In the genomic region with DNA sequence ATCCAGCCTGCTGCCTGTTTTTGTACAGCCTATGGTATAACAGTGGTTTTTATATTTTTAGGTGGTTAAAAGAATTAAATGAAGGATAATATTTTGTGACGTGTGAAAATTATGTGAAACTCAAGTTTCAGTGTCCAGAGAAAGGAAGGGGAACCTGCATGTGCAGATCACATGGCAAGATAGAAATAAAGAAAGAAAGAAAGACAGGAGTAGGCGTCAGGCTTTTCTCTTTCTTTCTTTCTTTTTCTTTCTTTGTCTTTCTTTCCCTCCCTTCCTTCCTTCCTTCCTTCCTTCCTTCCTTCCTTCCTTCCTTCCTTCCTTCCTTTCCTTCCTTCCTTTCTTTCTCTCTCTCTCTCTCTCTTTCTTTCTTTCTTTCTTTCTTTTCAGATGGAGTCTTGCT, we compare ENCODE assay signal across 22 cellular contexts.
"Had no signal": no experiment of that assay in that cellular context is flagged by ENCODE, and none has a peak within 500 bp of the region (broad histone marks: within the 10 kb centered on the region; RNA-seq: fewer than 3 reads in every experiment).

No MANE protein-coding gene starts in this region.

- H3K36me3 ChIP-seq: ascending aorta, breast epithelium, gastroesophageal sphincter, heart left ventricle, left ventricle myocardium inferior, right atrium auricular region, transverse colon, vagina had no signal

- H3K27ac ChIP-seq: ascending aorta, breast epithelium, coronary artery, gastroesophageal sphincter, heart left ventricle, left ventricle myocardium inferior, right atrium auricular region, transverse colon, vagina, VCaP had no signal

- H3K9me3 Mint-ChIP-seq: T-helper 1 cell treated with Interleukin-12 subunit alpha and Interleukin-12 subunit beta and Interleukin-4 antibody, amounts not matched to agents 30 μg/mL and 1 μg/mL, for 36 hours had no signal

- H3K27me3 ChIP-seq: ascending aorta, gastroesophageal sphincter, heart left ventricle, right atrium auricular region, transverse colon, vagina had no signal

- DNase-seq: activated CD4-positive, CD25-positive, alpha-beta regulatory T cell treated with anti-CD3 and anti-CD28 coated beads, Interleukin-2, amount 50 U/mL, for 72 hours; activated CD8-positive, alpha-beta memory T cell treated with anti-CD3 and anti-CD28 coated beads, Interleukin-2, amount 50 U/mL, for 4 hours; activated effector memory CD4-positive, alpha-beta T cell treated with Interleukin-2 at 50 U/mL for 16 hours; heart left ventricle; left ventricle myocardium inferior; mammary epithelial cell; stimulated activated CD4-positive, alpha-beta T cell treated with anti-CD3 and anti-CD28 coated beads, Interleukin-12 subunit alpha, Interleukin-12 subunit beta, amount 100 ng/mL, for 4 hours; stimulated activated CD4-positive, alpha-beta T cell treated with anti-CD3 and anti-CD28 coated beads, Interleukin-1b, Interleukin-23, amount 100 ng/mL, for 48 hours; stimulated activated CD8-positive, alpha-beta memory T cell treated with anti-CD3 and anti-CD28 coated beads, Interleukin-4, amount 100 ng/mL, for 48 hours; stimulated activated naive CD4-positive, alpha-beta T cell treated with Interleukin-2 at 50 U/mL for 16 hours; transverse colon had no signal

- H3K4me1 Mint-ChIP-seq: neural crest cell had no signal

- H3K27me3 Mint-ChIP-seq: progenitor cell of endocrine pancreas had no signal

- H3K4me3 ChIP-seq: ascending aorta, breast epithelium, coronary artery, gastroesophageal sphincter, heart left ventricle, left ventricle myocardium inferior, right atrium auricular region, transverse colon, vagina had no signal

- H3K27ac Mint-ChIP-seq: progenitor cell of endocrine pancreas; T-helper 1 cell treated with Interleukin-12 subunit alpha and Interleukin-12 subunit beta and Interleukin-4 antibody, amounts not matched to agents 30 μg/mL and 1 μg/mL, for 36 hours had no signal

- H3K9me3 ChIP-seq: ascending aorta, gastroesophageal sphincter, heart left ventricle, left ventricle myocardium inferior, right atrium auricular region, transverse colon, vagina had no signal

- H3K4me1 ChIP-seq: ascending aorta, breast epithelium, gastroesophageal sphincter, heart left ventricle, left ventricle myocardium inferior, right atrium auricular region, transverse colon, vagina had no signal

- H3K4me3 Mint-ChIP-seq: neural crest cell; T-helper 1 cell treated with Interleukin-12 subunit alpha and Interleukin-12 subunit beta and Interleukin-4 antibody, amounts not matched to agents 30 μg/mL and 1 μg/mL, for 36 hours had no signal

- ATAC-seq: esophagus mucosa, gastroesophageal sphincter, heart left ventricle had no signal
